In genomic region chr17:33127706-33128105, GRCh38 we compare ENCODE assay signal across 27 cellular contexts.
DNase-seq lines count a peak whose midpoint lies in the region; ATAC-seq lines count a peak whose summit lies in the region.
"Had no signal": no experiment of that assay in that cellular context is flagged by ENCODE, and none has a peak within 500 bp of the region (broad histone marks: within the 10 kb centered on the region; RNA-seq: fewer than 3 reads in every experiment).

No MANE protein-coding gene starts in this region.

- ATAC-seq in esophagus mucosa = peak; percentile 97
- no peak for ATAC-seq in HG03045 (IDR thresholded peaks at IDR 0.05; ENCODE audit: unreplicated experiment)
- ATAC-seq: Panc1, T-cell had no signal

- DNase-seq in Daoy (ENCODE audit: low read depth) = peak; percentile 22
- peak; percentile 59 for DNase-seq in NOMO-1 treated with dmso at 0.1 percent for 144 hours (lab: John Stamatoyannopoulos, UW; ENCODE audit: unreplicated experiment)
- peak in 37 of 56 donors; percentile 4 to 84 (median 52) for DNase-seq in nucleus accumbens (lab: John Stamatoyannopoulos, UW)
- no peak for DNase-seq in NCI-H1048 (lab: John Stamatoyannopoulos, UW)
- no peak for DNase-seq in NCI-H128 (lab: John Stamatoyannopoulos, UW; ENCODE audit: unreplicated experiment)
- DNase-seq in cortex of kidney (lab: John Stamatoyannopoulos, UW) = no peak
- DNase-seq: ACHN; activated B cell treated with CpG ODN at 0.5 μM for 24 hours; activated CD4-positive, alpha-beta memory T cell treated with anti-CD3 and anti-CD28 coated beads for 36 hours; activated CD8-positive, alpha-beta memory T cell treated with anti-CD3 and anti-CD28 coated beads, Interleukin-2, amount 50 U/mL, for 4 hours; activated naive CD4-positive, alpha-beta T cell treated with anti-CD3 and anti-CD28 coated beads for 36 hours; BE2C; brain microvascular endothelial cell; effector CD8-positive, alpha-beta T cell; erythroblast; foreskin melanocyte; H9; mesendoderm; NCI-H1694; NCI-H2171; NCI-H510A treated with DMSO at 0.1 percent for 48 hours; stimulated activated naive CD4-positive, alpha-beta T cell treated with Interleukin-2 at 50 U/mL for 16 hours; T-cell; testis had no signal

Comparison
In these comparisons a context has a peak if more than half of its experiments do, and no peak if none do; other contexts are left out.
1. DNase-seq: peak in Daoy (single experiment), NOMO-1 treated with dmso at 0.1 percent for 144 hours (single experiment) and nucleus accumbens (37 of 56); none in NCI-H1048 (single experiment), NCI-H128 (single experiment) and cortex of kidney (single experiment).